ENCODE assay signal across 40 cellular contexts in the genomic region with DNA sequence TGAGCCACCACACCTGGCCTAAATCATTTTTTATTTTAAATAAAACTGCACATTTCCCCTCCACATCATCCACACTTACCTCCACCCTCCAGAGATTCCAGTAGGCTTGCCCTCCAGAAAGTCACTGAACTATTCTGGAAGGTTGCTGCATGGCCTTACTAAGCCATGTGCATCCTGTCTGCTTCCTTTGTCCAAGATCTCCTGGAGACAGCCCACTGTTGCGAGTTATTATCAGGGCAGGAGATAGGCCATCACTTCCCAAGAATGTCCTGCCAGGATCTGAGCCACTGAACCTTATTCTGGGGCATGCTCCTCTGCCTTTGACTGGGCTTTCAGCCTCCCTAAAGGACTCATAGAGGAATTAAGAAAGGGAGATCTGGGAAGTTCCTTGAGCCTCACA. TPM values are rescaled to one million over a fixed set of nuclear protein-coding genes. Genes with fewer than 3 reads are reported as not detected.
"Had no signal": no experiment of that assay in that cellular context is flagged by ENCODE, and none has a peak within 500 bp of the region (broad histone marks: within the 10 kb centered on the region; RNA-seq: fewer than 3 reads in every experiment).

No MANE protein-coding gene starts in this region.

- H3K27me3 Mint-ChIP-seq: activated naive CD4-positive, alpha-beta T cell treated with anti-CD3 and anti-CD28 coated beads, Interleukin-2, amount 50 U/mL, for 24 hours; activated naive CD8-positive, alpha-beta T cell treated with anti-CD3 and anti-CD28 coated beads, Interleukin-2, amount 50 U/mL, for 24 hours; activated T-cell treated with anti-CD3 and anti-CD28 coated beads, Interleukin-2, amount 50 U/mL, for 24 hours had no signal

- ATAC-seq: activated CD4-positive, alpha-beta T cell treated with anti-CD3 and anti-CD28 coated beads for 36 hours; activated CD4-positive, CD25-positive, alpha-beta regulatory T cell treated with anti-CD3 and anti-CD28 coated beads, Interleukin-2, amount 50 U/mL, for 24 hours; activated CD8-positive, alpha-beta memory T cell treated with anti-CD3 and anti-CD28 coated beads, Interleukin-2, amount 10 ng/mL, durations not matched to agents 7 days and 5 days; activated CD8-positive, alpha-beta T cell treated with anti-CD3 and anti-CD28 coated beads, Interleukin-2, amount 10 ng/mL, durations not matched to agents 7 days and 5 days; activated naive CD8-positive, alpha-beta T cell treated with anti-CD3 and anti-CD28 coated beads, Interleukin-2, amount 50 U/mL, for 24 hours; WTC11 had no signal

- H3K27ac ChIP-seq: ascending aorta, cardiac muscle cell, WERI-Rb-1 had no signal

- FAIRE-seq: bronchial epithelial cell, TTC549 had no signal

- H3K4me3 Mint-ChIP-seq: activated CD4-positive, alpha-beta memory T cell treated with anti-CD3 and anti-CD28 coated beads, Interleukin-2, amount 10 ng/mL, durations not matched to agents 7 days and 5 days; activated CD4-positive, alpha-beta T cell treated with anti-CD3 and anti-CD28 coated beads for 36 hours; activated CD8-positive, alpha-beta memory T cell treated with anti-CD3 and anti-CD28 coated beads, Interleukin-2, amount 10 ng/mL, durations not matched to agents 7 days and 5 days; activated CD8-positive, alpha-beta T cell treated with anti-CD3 and anti-CD28 coated beads, Interleukin-2, amount 10 ng/mL, durations not matched to agents 7 days and 5 days; activated naive CD4-positive, alpha-beta T cell treated with anti-CD3 and anti-CD28 coated beads, Interleukin-2, amount 10 ng/mL, durations not matched to agents 7 days and 5 days; activated naive CD4-positive, alpha-beta T cell treated with anti-CD3 and anti-CD28 coated beads, Interleukin-2, amount 50 U/mL, for 24 hours; activated naive CD8-positive, alpha-beta T cell; activated naive CD8-positive, alpha-beta T cell treated with anti-CD3 and anti-CD28 coated beads, Interleukin-2, amount 10 ng/mL, durations not matched to agents 7 days and 5 days; activated naive CD8-positive, alpha-beta T cell treated with anti-CD3 and anti-CD28 coated beads, Interleukin-2, amount 50 U/mL, for 24 hours; activated T-cell treated with anti-CD3 and anti-CD28 coated beads, Interleukin-2, amount 50 U/mL, for 24 hours; brain; central memory CD8-positive, alpha-beta T cell; T-helper 1 cell treated with Interleukin-12 subunit alpha and Interleukin-12 subunit beta and Interleukin-4 antibody, amounts not matched to agents 30 μg/mL and 1 μg/mL, for 36 hours; T-helper 2 cell treated with Interferon-gamma antibody and Interleukin-4, amounts not matched to agents 5 μg/mL and 100 μg/mL, for 36 hours; WTC11 had no signal

- H3K4me1 ChIP-seq: ascending aorta had no signal

- H3K27ac Mint-ChIP-seq: activated CD4-positive, alpha-beta memory T cell treated with anti-CD3 and anti-CD28 coated beads, Interleukin-2, amount 10 ng/mL, durations not matched to agents 7 days and 5 days; activated CD4-positive, alpha-beta T cell treated with anti-CD3 and anti-CD28 coated beads for 36 hours; activated CD8-positive, alpha-beta memory T cell treated with anti-CD3 and anti-CD28 coated beads, Interleukin-2, amount 10 ng/mL, durations not matched to agents 7 days and 5 days; activated CD8-positive, alpha-beta T cell treated with anti-CD3 and anti-CD28 coated beads, Interleukin-2, amount 10 ng/mL, durations not matched to agents 7 days and 5 days; activated naive CD4-positive, alpha-beta T cell treated with anti-CD3 and anti-CD28 coated beads, Interleukin-2, amount 10 ng/mL, durations not matched to agents 7 days and 5 days; activated naive CD4-positive, alpha-beta T cell treated with anti-CD3 and anti-CD28 coated beads, Interleukin-2, amount 50 U/mL, for 24 hours; activated naive CD8-positive, alpha-beta T cell; activated naive CD8-positive, alpha-beta T cell treated with anti-CD3 and anti-CD28 coated beads, Interleukin-2, amount 10 ng/mL, durations not matched to agents 7 days and 5 days; activated naive CD8-positive, alpha-beta T cell treated with anti-CD3 and anti-CD28 coated beads, Interleukin-2, amount 50 U/mL, for 24 hours; activated T-cell treated with anti-CD3 and anti-CD28 coated beads, Interleukin-2, amount 50 U/mL, for 24 hours; activated T-helper 2 cell treated with anti-CD3 and anti-CD28 coated beads, Interferon-gamma antibody, Interleukin-2, Interleukin-4, amounts not matched to agents 10 μg/mL and 5 μg/mL and 100 μg/mL, durations not matched to agents 14 hours and 24 hours and 36 hours; brain; T-helper 1 cell treated with Interleukin-12 subunit alpha and Interleukin-12 subunit beta and Interleukin-4 antibody, amounts not matched to agents 30 μg/mL and 1 μg/mL, for 36 hours; T-helper 2 cell treated with Interferon-gamma antibody and Interleukin-4, amounts not matched to agents 5 μg/mL and 100 μg/mL, for 36 hours; WTC11 had no signal

- H3K27me3 ChIP-seq: ascending aorta, cardiac muscle cell had no signal

- H3K4me1 Mint-ChIP-seq: activated CD4-positive, alpha-beta memory T cell treated with anti-CD3 and anti-CD28 coated beads, Interleukin-2, amount 10 ng/mL, durations not matched to agents 7 days and 5 days; activated CD4-positive, alpha-beta T cell treated with anti-CD3 and anti-CD28 coated beads for 36 hours; activated CD8-positive, alpha-beta memory T cell treated with anti-CD3 and anti-CD28 coated beads, Interleukin-2, amount 10 ng/mL, durations not matched to agents 7 days and 5 days; activated naive CD4-positive, alpha-beta T cell treated with anti-CD3 and anti-CD28 coated beads, Interleukin-2, amount 10 ng/mL, durations not matched to agents 7 days and 5 days; activated naive CD4-positive, alpha-beta T cell treated with anti-CD3 and anti-CD28 coated beads, Interleukin-2, amount 50 U/mL, for 24 hours; activated naive CD8-positive, alpha-beta T cell treated with anti-CD3 and anti-CD28 coated beads, Interleukin-2, amount 10 ng/mL, durations not matched to agents 7 days and 5 days; activated naive CD8-positive, alpha-beta T cell treated with anti-CD3 and anti-CD28 coated beads, Interleukin-2, amount 50 U/mL, for 24 hours; brain; central memory CD8-positive, alpha-beta T cell; WTC11 had no signal

- H3K9me3 ChIP-seq: ascending aorta had no signal

- DNase-seq: activated CD4-positive, alpha-beta memory T cell treated with anti-CD3 and anti-CD28 coated beads, Interleukin-2, amount 10 ng/mL, durations not matched to agents 7 days and 5 days; activated CD4-positive, alpha-beta T cell treated with anti-CD3 and anti-CD28 coated beads for 1 hour; activated CD4-positive, alpha-beta T cell treated with anti-CD3 and anti-CD28 coated beads for 36 hours; activated CD4-positive, alpha-beta T cell treated with anti-CD3 and anti-CD28 coated beads for 48 hours; activated CD4-positive, alpha-beta T cell treated with anti-CD3 and anti-CD28 coated beads, Interleukin-2, amount 50 U/mL, for 48 hours; activated CD4-positive, CD25-positive, alpha-beta regulatory T cell; activated CD8-positive, alpha-beta memory T cell treated with anti-CD3 and anti-CD28 coated beads for 24 hours; activated CD8-positive, alpha-beta memory T cell treated with anti-CD3 and anti-CD28 coated beads, Interleukin-2, amount 10 ng/mL, durations not matched to agents 7 days and 5 days; activated CD8-positive, alpha-beta memory T cell treated with anti-CD3 and anti-CD28 coated beads, Interleukin-2, amount 50 U/mL, for 48 hours; activated CD8-positive, alpha-beta T cell treated with anti-CD3 and anti-CD28 coated beads, Interleukin-2, amount 10 ng/mL, durations not matched to agents 7 days and 5 days; activated effector memory CD4-positive, alpha-beta T cell treated with Interleukin-2 at 50 U/mL for 16 hours; activated gamma-delta T cell; activated naive CD4-positive, alpha-beta T cell treated with anti-CD3 and anti-CD28 coated beads, Interleukin-2, amount 10 ng/mL, durations not matched to agents 7 days and 5 days; activated naive CD4-positive, alpha-beta T cell treated with Interleukin-2 at 50 U/mL for 16 hours; activated naive CD8-positive, alpha-beta T cell treated with anti-CD3 and anti-CD28 coated beads, Interleukin-2, amount 10 ng/mL, durations not matched to agents 7 days and 5 days; activated naive CD8-positive, alpha-beta T cell treated with anti-CD3 and anti-CD28 coated beads, Interleukin-2, amount 50 U/mL, for 24 hours; activated T-cell treated with anti-CD3 and anti-CD28 coated beads, Interleukin-2, amount 50 U/mL, for 24 hours; activated T-cell treated with anti-CD3 and anti-CD28 coated beads, Interleukin-2, amount 50 U/mL, for 48 hours; amygdala; anterior cingulate cortex; caudate nucleus; cerebellar nuclear complex; T-helper 1 cell; T-helper 2 cell; T-helper 9 cell; WERI-Rb-1 had no signal

- H3K36me3 Mint-ChIP-seq: activated CD8-positive, alpha-beta memory T cell treated with anti-CD3 and anti-CD28 coated beads, Interleukin-2, amount 10 ng/mL, durations not matched to agents 7 days and 5 days; activated naive CD4-positive, alpha-beta T cell treated with anti-CD3 and anti-CD28 coated beads, Interleukin-2, amount 10 ng/mL, durations not matched to agents 7 days and 5 days; activated naive CD4-positive, alpha-beta T cell treated with anti-CD3 and anti-CD28 coated beads, Interleukin-2, amount 50 U/mL, for 24 hours; activated naive CD8-positive, alpha-beta T cell; activated naive CD8-positive, alpha-beta T cell treated with anti-CD3 and anti-CD28 coated beads, Interleukin-2, amount 10 ng/mL, durations not matched to agents 7 days and 5 days; brain; WTC11 had no signal

- H3K9me3 Mint-ChIP-seq: activated CD4-positive, alpha-beta memory T cell treated with anti-CD3 and anti-CD28 coated beads, Interleukin-2, amount 10 ng/mL, durations not matched to agents 7 days and 5 days; activated naive CD4-positive, alpha-beta T cell treated with anti-CD3 and anti-CD28 coated beads, Interleukin-2, amount 10 ng/mL, durations not matched to agents 7 days and 5 days; activated naive CD4-positive, alpha-beta T cell treated with anti-CD3 and anti-CD28 coated beads, Interleukin-2, amount 50 U/mL, for 24 hours; activated naive CD8-positive, alpha-beta T cell treated with anti-CD3 and anti-CD28 coated beads, Interleukin-2, amount 10 ng/mL, durations not matched to agents 7 days and 5 days; activated naive CD8-positive, alpha-beta T cell treated with anti-CD3 and anti-CD28 coated beads, Interleukin-2, amount 50 U/mL, for 24 hours; activated T-cell treated with anti-CD3 and anti-CD28 coated beads, Interleukin-2, amount 50 U/mL, for 24 hours; activated T-helper 2 cell treated with anti-CD3 and anti-CD28 coated beads, Interferon-gamma antibody, Interleukin-2, Interleukin-4, amounts not matched to agents 10 μg/mL and 5 μg/mL and 100 μg/mL, durations not matched to agents 14 hours and 24 hours and 36 hours; central memory CD8-positive, alpha-beta T cell; T-helper 1 cell treated with Interleukin-12 subunit alpha and Interleukin-12 subunit beta and Interleukin-4 antibody, amounts not matched to agents 30 μg/mL and 1 μg/mL, for 36 hours; T-helper 2 cell treated with Interferon-gamma antibody and Interleukin-4, amounts not matched to agents 5 μg/mL and 100 μg/mL, for 36 hours; WTC11 had no signal

- H3K4me3 ChIP-seq: ascending aorta, cardiac muscle cell had no signal

- H3K36me3 ChIP-seq: ascending aorta, cardiac muscle cell, WERI-Rb-1 had no signal

RNA-seq across cellular contexts. Expression of gene CCDC68, which starts 26.8 kb away (rescaled TPM):
- total RNA-seq: activated CD4-positive, alpha-beta T cell treated with anti-CD3 and anti-CD28 coated beads for 36 hours; activated CD8-positive, alpha-beta memory T cell treated with anti-CD3 and anti-CD28 coated beads, Interleukin-2, amount 10 ng/mL, durations not matched to agents 7 days and 5 days; activated CD8-positive, alpha-beta T cell treated with anti-CD3 and anti-CD28 coated beads, Interleukin-2, amount 10 ng/mL, durations not matched to agents 7 days and 5 days; activated naive CD8-positive, alpha-beta T cell treated with anti-CD3 and anti-CD28 coated beads, Interleukin-2, amount 10 ng/mL, durations not matched to agents 7 days and 5 days; activated T-helper 2 cell treated with anti-CD3 and anti-CD28 coated beads, Interferon-gamma antibody, Interleukin-2, Interleukin-4, amounts not matched to agents 10 μg/mL and 5 μg/mL and 100 μg/mL, durations not matched to agents 14 hours and 24 hours and 36 hours; chondrocyte had no signal
